15 cellular contexts compared by ENCODE assay signal in genomic region chr17:47713980-47714689, GRCh38. TPM values are rescaled to one million over a fixed set of nuclear protein-coding genes. Genes with fewer than 3 reads are reported as not detected.
DNase-seq lines count a peak whose midpoint lies in the region; ATAC-seq and TF ChIP-seq lines count a peak whose summit lies in the region.
"Had no signal": no experiment of that assay in that cellular context is flagged by ENCODE, and none has a peak within 500 bp of the region (broad histone marks: within the 10 kb centered on the region; RNA-seq: fewer than 3 reads in every experiment).

No MANE protein-coding gene starts in this region.

- peak overlapping the region in 2 of 3 donors; percentile 53 to 69 for H3K27ac Mint-ChIP-seq in IgD-negative memory B cell
- H3K27ac Mint-ChIP-seq in effector memory CD8-positive, alpha-beta T cell = peak overlapping the region; percentile 83 to 92
- peak overlapping the region; percentile 74 for H3K27ac Mint-ChIP-seq in stimulated activated effector memory CD8-positive, alpha-beta T cell treated with anti-CD3 and anti-CD28 coated beads, Interleukin-12 subunit alpha, Interleukin-12 subunit beta, amount 100 ng/mL, for 72 hours
- no peak overlapping the region for H3K27ac Mint-ChIP-seq in T-helper 2 cell treated with Interferon-gamma antibody and Interleukin-4, amounts not matched to agents 5 μg/mL and 100 μg/mL, for 36 hours

- no peaks in the 10 kb centered on the region for H3K9me3 Mint-ChIP-seq in activated T-cell treated with anti-CD3 and anti-CD28 coated beads, Interleukin-2, amount 50 U/mL, for 4 hours
- H3K9me3 Mint-ChIP-seq in IgD-negative memory B cell = no peaks in the 10 kb centered on the region
- H3K9me3 Mint-ChIP-seq in effector memory CD8-positive, alpha-beta T cell = no peaks in the 10 kb centered on the region
- no peaks in the 10 kb centered on the region for H3K9me3 Mint-ChIP-seq in stimulated activated effector memory CD8-positive, alpha-beta T cell treated with anti-CD3 and anti-CD28 coated beads, Interleukin-12 subunit alpha, Interleukin-12 subunit beta, amount 100 ng/mL, for 72 hours
- H3K9me3 Mint-ChIP-seq in T-helper 2 cell treated with Interferon-gamma antibody and Interleukin-4, amounts not matched to agents 5 μg/mL and 100 μg/mL, for 36 hours = no peaks in the 10 kb centered on the region
- H3K9me3 Mint-ChIP-seq: activated naive CD4-positive, alpha-beta T cell treated with anti-CD3 and anti-CD28 coated beads, Interleukin-2, amount 50 U/mL, for 24 hours; stimulated activated naive CD8-positive, alpha-beta T cell treated with anti-CD3 and anti-CD28 coated beads, Interleukin-15, Interleukin-2, amounts not matched to agents 100 ng/mL and 50 ng/mL, for 24 hours had no signal

- H3K4me1 Mint-ChIP-seq in activated T-cell treated with anti-CD3 and anti-CD28 coated beads, Interleukin-2, amount 50 U/mL, for 4 hours (ENCODE audit: low read depth) = peaks cover 82% of the 10 kb centered on the region
- peaks cover 60 to 61% (median 60%) of the 10 kb centered on the region in 3 donors for H3K4me1 Mint-ChIP-seq in IgD-negative memory B cell
- H3K4me1 Mint-ChIP-seq in effector memory CD8-positive, alpha-beta T cell (ENCODE audit: low read depth in 2 of 2) = peaks cover 77 to 82% of the 10 kb centered on the region in 2 donors
- H3K4me1 Mint-ChIP-seq in stimulated activated effector memory CD8-positive, alpha-beta T cell treated with anti-CD3 and anti-CD28 coated beads, Interleukin-12 subunit alpha, Interleukin-12 subunit beta, amount 100 ng/mL, for 72 hours = peaks cover 83% of the 10 kb centered on the region
- peaks cover 44% of the 10 kb centered on the region for H3K4me1 Mint-ChIP-seq in T-helper 2 cell treated with Interferon-gamma antibody and Interleukin-4, amounts not matched to agents 5 μg/mL and 100 μg/mL, for 36 hours (ENCODE audit: low read depth)

- H3K27ac ChIP-seq in effector memory CD4-positive, alpha-beta T cell (ENCODE audit: insufficient read depth, low read length, poor library complexity, severe bottlenecking) = no peak overlapping the region
- no peak overlapping the region for H3K27ac ChIP-seq in left lung
- H3K27ac ChIP-seq: vagina had no signal

- H3K9me3 ChIP-seq in effector memory CD4-positive, alpha-beta T cell (ENCODE audit: control insufficient read depth, low read length) = no peaks in the 10 kb centered on the region
- no peaks in the 10 kb centered on the region for H3K9me3 ChIP-seq in left lung
- H3K9me3 ChIP-seq: HAP-1, vagina had no signal

- DNase-seq in activated T-cell treated with anti-CD3 and anti-CD28 coated beads, Interleukin-2, amount 50 U/mL, for 4 hours = no peak
- DNase-seq in activated T-cell treated with anti-CD3 and anti-CD28 coated beads for 4 hours (no peak), left lung (no peak)
- DNase-seq in effector memory CD8-positive, alpha-beta T cell = no peak
- no peak for DNase-seq in stimulated activated effector memory CD8-positive, alpha-beta T cell treated with anti-CD3 and anti-CD28 coated beads, Interleukin-12 subunit alpha, Interleukin-12 subunit beta, amount 100 ng/mL, for 72 hours (ENCODE audit: low spot score in 2 of 2)
- no peak for DNase-seq in T-helper 2 cell treated with Interferon-gamma antibody and Interleukin-4, amounts not matched to agents 5 μg/mL and 100 μg/mL, for 36 hours (ENCODE audit: low spot score)
- no peak for DNase-seq in effector memory CD4-positive, alpha-beta T cell
- DNase-seq: activated CD4-positive, alpha-beta T cell treated with anti-CD3 and anti-CD28 coated beads, Interleukin-2, amount 50 U/mL, for 4 hours; hypothalamus had no signal

- H3K4me3 ChIP-seq in effector memory CD4-positive, alpha-beta T cell (ENCODE audit: insufficient read depth, low read depth, low read length, poor library complexity, severe bottlenecking) = no peak overlapping the region
- H3K4me3 ChIP-seq in left lung = no peak overlapping the region
- H3K4me3 ChIP-seq: HAP-1, vagina had no signal

- no peak for TF ChIP-seq CTCF in left lung (IDR thresholded peaks at IDR 0.05)

- H3K4me1 ChIP-seq in effector memory CD4-positive, alpha-beta T cell (ENCODE audit: control insufficient read depth, insufficient read depth, low read length, poor library complexity, severe bottlenecking) = peaks cover 21% of the 10 kb centered on the region
- peaks cover 0 to 13% of the 10 kb centered on the region in 2 donors for H3K4me1 ChIP-seq in left lung
- H3K4me1 ChIP-seq: HAP-1, vagina had no signal

- ATAC-seq in activated T-cell treated with anti-CD3 and anti-CD28 coated beads, Interleukin-2, amount 50 U/mL, for 4 hours = no peak
- ATAC-seq in effector memory CD8-positive, alpha-beta T cell (replicated peaks) = peak; percentile 50
- no peak for ATAC-seq in stimulated activated effector memory CD8-positive, alpha-beta T cell treated with anti-CD3 and anti-CD28 coated beads, Interleukin-12 subunit alpha, Interleukin-12 subunit beta, amount 100 ng/mL, for 72 hours
- no peak for ATAC-seq in left lung

- no peaks in the 10 kb centered on the region for H3K36me3 ChIP-seq in effector memory CD4-positive, alpha-beta T cell (ENCODE audit: control insufficient read depth, insufficient read depth, low read length)
- peaks cover 0 to 26% of the 10 kb centered on the region in 2 donors for H3K36me3 ChIP-seq in left lung
- H3K36me3 ChIP-seq: HAP-1 had no signal

- H3K27me3 ChIP-seq in effector memory CD4-positive, alpha-beta T cell (replicated peaks; ENCODE audit: control insufficient read depth, insufficient read depth, low read length, poor library complexity, severe bottlenecking) = no peaks in the 10 kb centered on the region
- peaks cover 0 to 54% of the 10 kb centered on the region in 2 donors for H3K27me3 ChIP-seq in left lung
- H3K27me3 ChIP-seq: vagina had no signal

- no peaks in the 10 kb centered on the region for H3K27me3 Mint-ChIP-seq in activated T-cell treated with anti-CD3 and anti-CD28 coated beads, Interleukin-2, amount 50 U/mL, for 4 hours (ENCODE audit: low read depth)
- H3K27me3 Mint-ChIP-seq in IgD-negative memory B cell = peaks cover 2% of the 10 kb centered on the region
- no peaks in the 10 kb centered on the region for H3K27me3 Mint-ChIP-seq in effector memory CD8-positive, alpha-beta T cell
- H3K27me3 Mint-ChIP-seq in T-helper 2 cell treated with Interferon-gamma antibody and Interleukin-4, amounts not matched to agents 5 μg/mL and 100 μg/mL, for 36 hours (ENCODE audit: low read depth) = peaks cover 10% of the 10 kb centered on the region
- H3K27me3 Mint-ChIP-seq: activated naive CD4-positive, alpha-beta T cell treated with anti-CD3 and anti-CD28 coated beads, Interleukin-2, amount 50 U/mL, for 24 hours; stimulated activated naive CD8-positive, alpha-beta T cell treated with anti-CD3 and anti-CD28 coated beads, Interleukin-15, Interleukin-2, amounts not matched to agents 100 ng/mL and 50 ng/mL, for 24 hours had no signal

- H3K36me3 Mint-ChIP-seq in activated T-cell treated with anti-CD3 and anti-CD28 coated beads, Interleukin-2, amount 50 U/mL, for 4 hours (ENCODE audit: insufficient read depth) = peaks cover 13% of the 10 kb centered on the region
- no peaks in the 10 kb centered on the region for H3K36me3 Mint-ChIP-seq in IgD-negative memory B cell
- peaks cover 22% of the 10 kb centered on the region for H3K36me3 Mint-ChIP-seq in effector memory CD8-positive, alpha-beta T cell (ENCODE audit: insufficient read depth)
- H3K36me3 Mint-ChIP-seq in stimulated activated effector memory CD8-positive, alpha-beta T cell treated with anti-CD3 and anti-CD28 coated beads, Interleukin-12 subunit alpha, Interleukin-12 subunit beta, amount 100 ng/mL, for 72 hours = peaks cover 41% of the 10 kb centered on the region
- H3K36me3 Mint-ChIP-seq in T-helper 2 cell treated with Interferon-gamma antibody and Interleukin-4, amounts not matched to agents 5 μg/mL and 100 μg/mL, for 36 hours (ENCODE audit: low read depth) = no peaks in the 10 kb centered on the region

- intact Hi-C loops in left lung (cut with DNase I) = no loop called here

- H3K4me3 Mint-ChIP-seq in activated T-cell treated with anti-CD3 and anti-CD28 coated beads, Interleukin-2, amount 50 U/mL, for 4 hours = peak overlapping the region; percentile 44
- peak overlapping the region; percentile 4 to 85 (median 63) for H3K4me3 Mint-ChIP-seq in IgD-negative memory B cell
- H3K4me3 Mint-ChIP-seq in effector memory CD8-positive, alpha-beta T cell = peak overlapping the region; percentile 67 to 77
- H3K4me3 Mint-ChIP-seq in stimulated activated effector memory CD8-positive, alpha-beta T cell treated with anti-CD3 and anti-CD28 coated beads, Interleukin-12 subunit alpha, Interleukin-12 subunit beta, amount 100 ng/mL, for 72 hours = peak overlapping the region; percentile 77
- H3K4me3 Mint-ChIP-seq in T-helper 2 cell treated with Interferon-gamma antibody and Interleukin-4, amounts not matched to agents 5 μg/mL and 100 μg/mL, for 36 hours = no peak overlapping the region
- H3K4me3 Mint-ChIP-seq: stimulated activated naive CD8-positive, alpha-beta T cell treated with anti-CD3 and anti-CD28 coated beads, Interleukin-15, Interleukin-2, amounts not matched to agents 100 ng/mL and 50 ng/mL, for 24 hours had no signal

RNA-seq across cellular contexts. Expression of gene TBX21, which starts 18.9 kb away (rescaled TPM):
- total RNA-seq in activated T-cell treated with anti-CD3 and anti-CD28 coated beads, Interleukin-2, amount 50 U/mL, for 4 hours = 100 to 1,000 TPM in 2 of 3 donors, 10 to 100 TPM in 1; 77.8 to 111 (median 101) TPM
- 10.0 TPM for polyA plus RNA-seq in IgD-negative memory B cell
- 1 to 10 TPM; 2.4 to 2.8 TPM for total RNA-seq in left lung
- total RNA-seq: MCF 10A had no signal

RNA-seq across cellular contexts. Expression of gene TBKBP1, which starts 20.2 kb away (rescaled TPM):
- 10 to 100 TPM; 24.4 to 34.7 (median 24.6) TPM for total RNA-seq in activated T-cell treated with anti-CD3 and anti-CD28 coated beads, Interleukin-2, amount 50 U/mL, for 4 hours
- 0.24 TPM for polyA plus RNA-seq in IgD-negative memory B cell
- total RNA-seq in left lung = 10 to 100 TPM; 10.6 to 14.2 TPM

Comparison
In these comparisons a context has a peak if more than half of its experiments do, and no peak if none do; other contexts are left out.
1. RNA of gene TBX21, which starts 18.9 kb away (total RNA-seq): 77.8 to 111 TPM in activated T-cell treated with anti-CD3 and anti-CD28 coated beads, Interleukin-2, amount 50 U/mL, for 4 hours; 2.4 to 2.8 TPM in left lung; every median in the first group is over 10 times any median in the second.